In the genomic region with DNA sequence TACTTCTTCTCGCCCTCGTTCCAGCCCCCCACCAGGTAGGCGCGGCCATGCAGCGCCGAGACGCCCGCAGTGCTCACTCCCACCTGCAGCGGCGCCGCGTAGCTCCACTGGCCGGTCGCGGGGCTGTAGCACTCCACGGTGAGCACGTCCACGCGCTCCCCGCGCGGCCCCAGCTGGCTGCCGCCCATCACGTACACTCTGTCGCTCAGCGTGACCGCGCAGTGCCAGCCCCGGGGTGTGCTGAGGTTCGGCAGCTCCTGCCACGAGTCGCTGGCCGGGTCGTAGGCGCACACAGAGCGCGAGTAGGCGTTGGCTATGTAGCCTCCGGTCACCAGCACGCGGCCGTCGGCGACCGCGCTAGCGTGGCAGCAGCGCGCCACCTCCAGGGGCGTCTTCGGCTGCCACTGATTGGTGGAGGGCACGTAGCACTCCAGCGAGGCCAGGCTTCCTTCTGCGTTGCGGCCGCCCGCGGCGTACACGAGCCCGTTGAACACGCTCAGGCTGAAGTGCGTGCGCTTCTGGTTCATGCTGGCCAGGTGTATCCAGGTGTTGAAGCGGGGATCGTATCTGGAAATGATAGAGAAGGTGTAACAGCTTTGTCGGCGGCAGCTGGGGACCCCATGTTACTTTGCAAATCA, we compare ENCODE assay signal across 8 cellular contexts. TPM values are rescaled to one million over a fixed set of nuclear protein-coding genes. Genes with fewer than 3 reads are reported as not detected.
A peak's percentile ranks its signal among the peaks of the same experiment; 100 is the strongest.
DNase-seq lines count a peak whose midpoint lies in the region; ATAC-seq and TF ChIP-seq lines count a peak whose summit lies in the region.

No MANE protein-coding gene starts in this region.

- WGBS in thymus, result 1% methylated on average over 68 of the region's 68 CpGs

- H3K36me3 ChIP-seq in thymus (ENCODE audit: control insufficient read depth, insufficient read depth), result no peaks in the 10 kb centered on the region

- H3K4me1 Mint-ChIP-seq in activated naive CD4-positive, alpha-beta T cell treated with anti-CD3 and anti-CD28 coated beads for 36 hours (ENCODE audit: low read depth), result peaks cover 26% of the 10 kb centered on the region
- H3K4me1 Mint-ChIP-seq in osteocyte (ENCODE audit: unreplicated experiment), result peaks cover 13% of the 10 kb centered on the region

- CTCF ChIA-PET in activated naive CD4-positive, alpha-beta T cell treated with anti-CD3 and anti-CD28 coated beads for 36 hours (lab: Charles Lee), result interaction anchor here (0.5 to 4.7 kb wide), 23 partner anchors 9 to 441 kb away, joined by 3 to 90 read pairs (median 4); partner anchors contain the start of gene GCLC

- no peaks in the 10 kb centered on the region for H3K9me3 ChIP-seq in thymus (ENCODE audit: control insufficient read depth)

- H3K27ac ChIP-seq in thymus (ENCODE audit: low read depth), result no peak overlapping the region

- H3K9me3 Mint-ChIP-seq in activated naive CD4-positive, alpha-beta T cell treated with anti-CD3 and anti-CD28 coated beads for 36 hours, result no peaks in the 10 kb centered on the region
- H3K9me3 Mint-ChIP-seq in osteocyte (ENCODE audit: unreplicated experiment), result no peaks in the 10 kb centered on the region

- no peaks in the 10 kb centered on the region for H3K36me3 Mint-ChIP-seq in activated naive CD4-positive, alpha-beta T cell treated with anti-CD3 and anti-CD28 coated beads for 36 hours (ENCODE audit: low read depth)
- no peaks in the 10 kb centered on the region for H3K36me3 Mint-ChIP-seq in osteocyte (ENCODE audit: unreplicated experiment)

- intact Hi-C loops in activated naive CD4-positive, alpha-beta T cell treated with anti-CD3 and anti-CD28 coated beads for 36 hours (cut with micrococcal nuclease), result loop anchor here (1.0 to 5.0 kb wide), 7 partner anchors 73 to 480 kb away; partner anchors contain the start of genes ELOVL5 and LRRC1
- intact Hi-C loops in Right ventricle myocardium inferior (cut with DNase I), result loop anchor here (5.0 kb wide), 3 partner anchors 105 to 160 kb away; partner anchors contain the start of gene GCLC

- in situ Hi-C loops in KBM-7 (cut with MboI; ENCODE audit: low pct_unique_long_range_greater_than_20kb, low sequenced_read_pairs), result no loop called here

- peak overlapping the region; percentile 54 for H3K4me3 ChIP-seq in thymus (ENCODE audit: low read length)

- ATAC-seq in GM21825 (IDR thresholded peaks at IDR 0.05; ENCODE audit: unreplicated experiment), result peak; percentile 83
- peak; percentile 73 for ATAC-seq in Right ventricle myocardium inferior

- H3K4me3 Mint-ChIP-seq in activated naive CD4-positive, alpha-beta T cell treated with anti-CD3 and anti-CD28 coated beads for 36 hours, result peak overlapping the region; percentile 85
- H3K4me3 Mint-ChIP-seq in osteocyte (ENCODE audit: unreplicated experiment), result peak overlapping the region; percentile 79

- DNase-seq in DMS79 treated with DMSO at 0.1 percent for 48 hours (lab: John Stamatoyannopoulos, UW) (peak; percentile 83), KBM-7 (peak; percentile 73), SHP77 treated with DMSO at 0.1 percent for 48 hours (lab: John Stamatoyannopoulos, UW) (peak; percentile 83), Right ventricle myocardium inferior (ENCODE audit: missing footprints) (peak; percentile 86), osteocyte (ENCODE audit: extremely low spot score, unreplicated experiment) (peak; percentile 87)
- DNase-seq in activated naive CD4-positive, alpha-beta T cell treated with anti-CD3 and anti-CD28 coated beads for 36 hours, result peak; percentile 81

- no peaks in the 10 kb centered on the region for H3K27me3 Mint-ChIP-seq in activated naive CD4-positive, alpha-beta T cell treated with anti-CD3 and anti-CD28 coated beads for 36 hours (ENCODE audit: low read depth)
- peaks cover 10% of the 10 kb centered on the region for H3K27me3 Mint-ChIP-seq in osteocyte (ENCODE audit: unreplicated experiment)

- no peaks in the 10 kb centered on the region for H3K4me1 ChIP-seq in thymus (ENCODE audit: control insufficient read depth, insufficient read depth, low read length)

- peak overlapping the region; percentile 46 for H3K27ac Mint-ChIP-seq in activated naive CD4-positive, alpha-beta T cell treated with anti-CD3 and anti-CD28 coated beads for 36 hours
- H3K27ac Mint-ChIP-seq in osteocyte (ENCODE audit: unreplicated experiment), result no peak overlapping the region

- H3K27me3 ChIP-seq in thymus (ENCODE audit: control insufficient read depth, insufficient read depth), result no peaks in the 10 kb centered on the region

- TF ChIP-seq CTCF in osteocyte (IDR thresholded peaks at IDR 0.05), result peak; percentile 24

RNA-seq across cellular contexts. Expression of gene KLHL31, which starts 13.7 kb away (rescaled TPM):
- under 1 TPM; 0.10 to 0.15 TPM for total RNA-seq in activated naive CD4-positive, alpha-beta T cell treated with anti-CD3 and anti-CD28 coated beads for 36 hours
- total RNA-seq in Right ventricle myocardium inferior (324 TPM), osteocyte (0.40 and 0.42 TPM in 2 replicates)
- polyA plus RNA-seq in thymus, result 0.71 TPM

Comparison
In these comparisons a context has a peak if more than half of its experiments do, and no peak if none do; other contexts are left out.
1. RNA of gene KLHL31, which starts 13.7 kb away (total RNA-seq): 324 TPM in Right ventricle myocardium inferior (single experiment); 0.40 to 0.42 TPM in osteocyte and 0.10 to 0.15 TPM in activated naive CD4-positive, alpha-beta T cell treated with anti-CD3 and anti-CD28 coated beads for 36 hours; every median in the first group is over 100 times any median in the second.
2. Peak in every context shown above with its lines, with median percentiles within 50 percentile points of each other: DNase-seq.